Comparison of ENCODE assay signal across 19 cellular contexts in the genomic region with DNA sequence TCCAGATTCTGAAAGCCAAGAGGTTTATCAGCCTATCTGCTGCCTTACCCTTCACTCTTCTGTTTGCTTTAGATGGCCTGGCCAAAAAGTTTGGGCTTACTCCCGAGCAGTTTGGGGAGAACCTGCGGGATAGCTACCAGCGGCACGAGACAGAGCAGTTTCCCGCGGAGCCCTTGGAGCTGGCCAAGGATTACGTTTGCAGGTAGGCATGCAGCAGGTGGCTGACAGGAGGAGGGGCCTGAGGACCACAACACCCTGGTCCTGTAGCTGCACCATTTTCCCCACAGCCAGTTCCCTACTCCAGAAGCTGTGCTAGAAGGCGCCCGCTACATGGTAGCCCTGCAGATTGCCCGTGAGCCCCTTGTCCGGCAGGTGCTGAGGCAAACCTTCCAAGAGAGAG. TPM values are rescaled to one million over a fixed set of nuclear protein-coding genes. Genes with fewer than 3 reads are reported as not detected.
DNase-seq lines count a peak whose midpoint lies in the region; ATAC-seq and TF ChIP-seq lines count a peak whose summit lies in the region.
"Had no signal": no experiment of that assay in that cellular context is flagged by ENCODE, and none has a peak within 500 bp of the region (broad histone marks: within the 10 kb centered on the region; RNA-seq: fewer than 3 reads in every experiment).

No MANE protein-coding gene starts in this region.

- peak overlapping the region; percentile 45 for H3K27ac ChIP-seq in VCaP
- H3K27ac ChIP-seq in osteoblast (ENCODE audit: low read depth, low read length): no peak overlapping the region
- H3K27ac ChIP-seq: BLaER1, GM23248, HL-60 had no signal

- peak overlapping the region; percentile 49 for H3K27ac Mint-ChIP-seq in progenitor cell of endocrine pancreas
- H3K27ac Mint-ChIP-seq: HFFc6 had no signal

- peak; percentile 41 for DNase-seq in activated effector memory CD4-positive, alpha-beta T cell treated with anti-CD3 and anti-CD28 coated beads, Interleukin-2, amount 50 U/mL, for 16 hours
- DNase-seq in activated effector memory CD4-positive, alpha-beta T cell treated with Interleukin-2 at 50 U/mL for 16 hours: no peak
- DNase-seq in mesenteric fat pad (ENCODE audit: low spot score): peak; percentile 49
- no peak for DNase-seq in progenitor cell of endocrine pancreas (ENCODE audit: low spot score, unreplicated experiment)
- no peak for DNase-seq in left colon
- no peak for DNase-seq in osteoblast (ENCODE audit: insufficient read length, low spot score, missing footprints)
- DNase-seq: 8988T; CD4-positive, alpha-beta memory T cell; DMS79 treated with DMSO at 0.1 percent for 48 hours; GF-D8; GM23248; HFFc6 had no signal

- TF ChIP-seq CTCF in VCaP (conservative IDR thresholded peaks at IDR 0.05) (no peak), progenitor cell of endocrine pancreas (IDR thresholded peaks at IDR 0.05; ENCODE audit: unreplicated experiment) (no peak), osteoblast (IDR thresholded peaks at IDR 0.05; ENCODE audit: extremely low read depth, low read depth, low read length) (no peak)

- H2AFZ ChIP-seq in osteoblast (ENCODE audit: low read length): no peak overlapping the region
- H2AFZ ChIP-seq: GM23248 had no signal

- no peaks in the 10 kb centered on the region for H3K4me1 ChIP-seq in osteoblast (ENCODE audit: insufficient read depth, low read length)
- H3K4me1 ChIP-seq: HAP-1 had no signal

- intact Hi-C loops in left colon (cut with DNase I, micrococcal nuclease): no loop called here

- no peak overlapping the region for H3K4me3 Mint-ChIP-seq in progenitor cell of endocrine pancreas (ENCODE audit: low read depth)
- H3K4me3 Mint-ChIP-seq: CD14-positive monocyte; CD4-positive, alpha-beta memory T cell; HFFc6 had no signal

- H3K79me2 ChIP-seq in osteoblast (ENCODE audit: insufficient read depth, low read length): no peaks in the 10 kb centered on the region

- peaks cover 2% of the 10 kb centered on the region for H4K20me1 ChIP-seq in osteoblast (ENCODE audit: insufficient read depth, low read length)

- H3K36me3 Mint-ChIP-seq in progenitor cell of endocrine pancreas (ENCODE audit: insufficient read depth): peaks cover 40% of the 10 kb centered on the region

- H3K9me3 ChIP-seq in osteoblast (ENCODE audit: low read depth, low read length): no peaks in the 10 kb centered on the region
- H3K9me3 ChIP-seq: BLaER1, HAP-1 had no signal

- H3K27me3 ChIP-seq in osteoblast (ENCODE audit: insufficient read depth, low read length): no peaks in the 10 kb centered on the region
- H3K27me3 ChIP-seq: BLaER1 had no signal

- H3K4me1 Mint-ChIP-seq in progenitor cell of endocrine pancreas (ENCODE audit: low read depth): no peaks in the 10 kb centered on the region
- H3K4me1 Mint-ChIP-seq: CD14-positive monocyte had no signal

- no peaks in the 10 kb centered on the region for H3K9me3 Mint-ChIP-seq in progenitor cell of endocrine pancreas (ENCODE audit: low read depth)
- H3K9me3 Mint-ChIP-seq: CD14-positive monocyte; CD4-positive, alpha-beta memory T cell; HFFc6 had no signal

- no peak overlapping the region for H3K4me3 ChIP-seq in osteoblast (ENCODE audit: insufficient read depth, low read length)
- H3K4me3 ChIP-seq: BLaER1, GM23248, HAP-1 had no signal

- H3K27me3 Mint-ChIP-seq in progenitor cell of endocrine pancreas: no peaks in the 10 kb centered on the region
- H3K27me3 Mint-ChIP-seq: CD4-positive, alpha-beta memory T cell had no signal

- ATAC-seq in left colon (no peak), GM18870 (IDR thresholded peaks at IDR 0.05; ENCODE audit: unreplicated experiment) (no peak)

- no peak overlapping the region for H3K4me2 ChIP-seq in osteoblast (ENCODE audit: insufficient read depth, low read length)
- H3K4me2 ChIP-seq: BLaER1 had no signal

- peaks cover 92% of the 10 kb centered on the region for H3K36me3 ChIP-seq in osteoblast (ENCODE audit: insufficient read depth, low read length)

RNA-seq across cellular contexts. Expression of a gene that starts 20.6 kb away (rescaled TPM):
- total RNA-seq in mesenteric fat pad (76.6 TPM), progenitor cell of endocrine pancreas (80.0 and 88.0 TPM in 2 replicates), left colon (10 to 100 TPM; 43.8 to 50.5 TPM), osteoblast (47.4 and 54.2 TPM in 2 replicates)

RNA-seq across cellular contexts. Expression of a gene that starts 20.9 kb away (rescaled TPM):
- 41.8 TPM for total RNA-seq in mesenteric fat pad
- total RNA-seq in progenitor cell of endocrine pancreas: 53.3 and 57.9 TPM in 2 replicates
- 10 to 100 TPM; 51.1 to 52.3 TPM for total RNA-seq in left colon
- total RNA-seq in osteoblast: 37.4 and 40.9 TPM in 2 replicates

RNA-seq across cellular contexts. Expression of a gene that starts 29.0 kb away (rescaled TPM):
- 1.3 TPM for total RNA-seq in mesenteric fat pad
- 15.2 and 16.3 TPM in 2 replicates for total RNA-seq in progenitor cell of endocrine pancreas
- total RNA-seq in left colon: 1 to 10 TPM; 1.4 to 1.8 TPM
- 0.36 and 0.88 TPM in 2 replicates for total RNA-seq in osteoblast
- total RNA-seq: H4 had no signal

RNA-seq across cellular contexts. Expression of a gene that starts 35.0 kb away (rescaled TPM):
- total RNA-seq in mesenteric fat pad (43.3 TPM), progenitor cell of endocrine pancreas (147 and 150 TPM in 2 replicates), left colon (10 to 100 TPM in 1 of 2 donors, 1 to 10 TPM in 1; 6.9 to 17.4 TPM), osteoblast (176 and 186 TPM in 2 replicates)

RNA-seq across cellular contexts. Expression of a gene that starts 37.1 kb away (rescaled TPM):
- total RNA-seq in mesenteric fat pad (1,078 TPM), progenitor cell of endocrine pancreas (1,486 and 1,562 TPM in 2 replicates), left colon (1,000 to 10,000 TPM; 1,131 to 1,234 TPM), osteoblast (428 and 494 TPM in 2 replicates)

Comparison
In these comparisons a context has a peak if more than half of its experiments do, and no peak if none do; other contexts are left out.
1. DNase-seq: peak in activated effector memory CD4-positive, alpha-beta T cell treated with anti-CD3 and anti-CD28 coated beads, Interleukin-2, amount 50 U/mL, for 16 hours (single experiment) and mesenteric fat pad (single experiment); none in activated effector memory CD4-positive, alpha-beta T cell treated with Interleukin-2 at 50 U/mL for 16 hours (single experiment), progenitor cell of endocrine pancreas (single experiment), left colon (0 of 2) and osteoblast (single experiment).